ENCODE assay signal across 18 cellular contexts in the genomic region with DNA sequence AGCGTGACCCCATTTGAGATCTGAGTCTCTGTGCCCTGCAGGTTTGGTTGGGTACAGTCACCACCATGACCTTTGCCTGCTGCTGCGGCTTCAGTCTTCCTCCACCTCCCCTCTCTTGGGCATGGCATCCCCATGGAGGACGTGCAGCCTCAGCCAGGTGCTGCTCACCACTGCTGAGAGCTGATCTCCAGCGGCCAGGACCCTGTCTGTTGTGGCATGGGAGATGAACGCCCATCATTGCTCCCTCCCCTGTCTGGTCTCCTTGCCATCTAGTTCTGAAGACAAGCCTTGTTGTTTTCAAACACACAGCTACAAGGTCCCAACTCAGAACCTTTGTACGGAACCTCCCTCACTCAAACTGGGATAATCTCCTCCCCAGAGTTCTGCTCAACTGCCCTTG. TPM values are rescaled to one million over a fixed set of nuclear protein-coding genes. Genes with fewer than 3 reads are reported as not detected.
DNase-seq lines count a peak whose midpoint lies in the region; ATAC-seq and TF ChIP-seq lines count a peak whose summit lies in the region.
"Had no signal": no experiment of that assay in that cellular context is flagged by ENCODE, and none has a peak within 500 bp of the region (broad histone marks: within the 10 kb centered on the region; RNA-seq: fewer than 3 reads in every experiment).

No MANE protein-coding gene starts in this region.

- no peak overlapping the region for H3K4me2 ChIP-seq in SK-N-SH
- H3K4me2 ChIP-seq: BLaER1 treated with 17β-estradiol and CSF1 and Interleukin-3, amounts not matched to agents 10 nM and 100 nM had no signal

- TF ChIP-seq CTCF in SK-N-SH (IDR thresholded peaks at IDR 0.05) (no peak), natural killer cell (IDR thresholded peaks at IDR 0.05) (no peak), osteocyte (IDR thresholded peaks at IDR 0.05) (no peak)

- ATAC-seq in SK-N-SH treated with all-trans-retinoic acid at 6 μM for 48 hours (no peak), natural killer cell (no peak), GM19395 (IDR thresholded peaks at IDR 0.05; ENCODE audit: unreplicated experiment) (no peak)
- no peak for ATAC-seq in natural killer cell treated with Interleukin-12 subunit alpha and Interleukin-12 subunit beta and Interleukin-15 and Interleukin-18, amount 100 ng/mL, for 72 hours
- ATAC-seq: HCT116 had no signal

- H4K20me1 ChIP-seq in SK-N-SH (ENCODE audit: insufficient read depth): no peaks in the 10 kb centered on the region
- H4K20me1 ChIP-seq: BLaER1 treated with 17β-estradiol and CSF1 and Interleukin-3, amounts not matched to agents 10 nM and 100 nM had no signal

- H3K4me1 Mint-ChIP-seq in natural killer cell (no peaks in the 10 kb centered on the region), osteocyte (ENCODE audit: unreplicated experiment) (peaks cover 42% of the 10 kb centered on the region)
- no peaks in the 10 kb centered on the region for H3K4me1 Mint-ChIP-seq in natural killer cell treated with Interleukin-12 subunit alpha and Interleukin-12 subunit beta and Interleukin-15 and Interleukin-18, amount 100 ng/mL, for 72 hours (ENCODE audit: low read depth in 2 of 2)

- no peak overlapping the region for H2AFZ ChIP-seq in SK-N-SH (ENCODE audit: low read depth)

- no peak overlapping the region for H3K4me3 ChIP-seq in SK-N-SH (ENCODE audit: low read depth in 2 of 2, low read length in 1 of 2)
- H3K4me3 ChIP-seq: BLaER1 treated with 17β-estradiol and CSF1 and Interleukin-3, amounts not matched to agents 10 nM and 100 nM had no signal

- peaks cover 26% of the 10 kb centered on the region for H3F3A ChIP-seq in SK-N-SH (replicated peaks; ENCODE audit: insufficient read depth)

- WGBS in SK-N-SH (ENCODE audit: low lambda C conversion rate): 86% methylated on average over 6 of the region's 6 CpGs

- H3K27me3 Mint-ChIP-seq in natural killer cell (ENCODE audit: low read depth in 2 of 2) (peaks cover 24 to 54% of the 10 kb centered on the region in 2 donors), osteocyte (ENCODE audit: unreplicated experiment) (no peaks in the 10 kb centered on the region)
- peaks cover 32 to 44% of the 10 kb centered on the region in 2 donors for H3K27me3 Mint-ChIP-seq in natural killer cell treated with Interleukin-12 subunit alpha and Interleukin-12 subunit beta and Interleukin-15 and Interleukin-18, amount 100 ng/mL, for 72 hours

- no peak overlapping the region for H3K27ac ChIP-seq in SK-N-SH (ENCODE audit: low read depth in 2 of 2, low read length in 1 of 2)
- H3K27ac ChIP-seq: 22Rv1; BLaER1 treated with 17β-estradiol and CSF1 and Interleukin-3, amounts not matched to agents 10 nM and 100 nM; HL-60 had no signal

- no peaks in the 10 kb centered on the region for H3K79me2 ChIP-seq in SK-N-SH (ENCODE audit: insufficient read depth)

- H3K36me3 ChIP-seq in SK-N-SH (replicated peaks in 1 of 2; ENCODE audit: control insufficient read depth in 1 of 2, insufficient read depth in 2 of 2, low read length in 1 of 2): no peaks in the 10 kb centered on the region
- H3K36me3 ChIP-seq: BLaER1 treated with 17β-estradiol and CSF1 and Interleukin-3, amounts not matched to agents 10 nM and 100 nM had no signal

- H3K27ac Mint-ChIP-seq in natural killer cell (no peak overlapping the region), osteocyte (ENCODE audit: unreplicated experiment) (no peak overlapping the region)
- H3K27ac Mint-ChIP-seq in natural killer cell treated with Interleukin-12 subunit alpha and Interleukin-12 subunit beta and Interleukin-15 and Interleukin-18, amount 100 ng/mL, for 72 hours: no peak overlapping the region
- H3K27ac Mint-ChIP-seq: CD8-positive, alpha-beta memory T cell had no signal

- TF ChIP-seq EP300 in SK-N-SH (IDR thresholded peaks at IDR 0.05; ENCODE audit: borderline replicate concordance in 1 of 2, low read depth in 1 of 2, low read length in 1 of 2): no peak

- peaks cover 33 to 37% of the 10 kb centered on the region in 2 experiments for H3K4me1 ChIP-seq in SK-N-SH (ENCODE audit: control insufficient read depth in 1 of 2, insufficient read depth in 2 of 2, low read depth in 1 of 2, low read length in 1 of 2)

- no peak overlapping the region for H3K9ac ChIP-seq in SK-N-SH
- H3K9ac ChIP-seq: BLaER1 treated with 17β-estradiol and CSF1 and Interleukin-3, amounts not matched to agents 10 nM and 100 nM had no signal

- intact Hi-C loops in natural killer cell (cut with micrococcal nuclease): no loop called here

- no peaks in the 10 kb centered on the region for H3K9me3 Mint-ChIP-seq in natural killer cell
- H3K9me3 Mint-ChIP-seq in natural killer cell treated with Interleukin-12 subunit alpha and Interleukin-12 subunit beta and Interleukin-15 and Interleukin-18, amount 100 ng/mL, for 72 hours: no peaks in the 10 kb centered on the region
- no peaks in the 10 kb centered on the region for H3K9me3 Mint-ChIP-seq in osteocyte (ENCODE audit: unreplicated experiment)
- H3K9me3 Mint-ChIP-seq: CD8-positive, alpha-beta memory T cell had no signal

- CTCF ChIA-PET in SK-N-SH (lab: Yijun Ruan, JAX): interaction anchor here (1.0 to 9.6 kb wide), 5 partner anchors 10 to 121 kb away, joined by 3 to 99 read pairs (median 20); no protein-coding TSS in a partner anchor

- DNase-seq in SK-N-SH (peak; percentile 7), natural killer cell (peak; percentile 4), osteocyte (ENCODE audit: extremely low spot score, unreplicated experiment) (peak; percentile 54), SHP77 treated with DMSO at 0.1 percent for 48 hours (lab: John Stamatoyannopoulos, UW) (no peak), medulla oblongata (ENCODE audit: extremely low spot score) (no peak)
- no peak for DNase-seq in natural killer cell treated with Interleukin-12 subunit alpha and Interleukin-12 subunit beta and Interleukin-15 and Interleukin-18, amount 100 ng/mL, for 72 hours (ENCODE audit: low spot score)
- DNase-seq: CD8-positive, alpha-beta memory T cell; DMS79 treated with DMSO at 0.1 percent for 48 hours; NCI-H187; NCI-H69; OCI-M1 had no signal

- H3K36me3 Mint-ChIP-seq in natural killer cell (no peaks in the 10 kb centered on the region), osteocyte (ENCODE audit: unreplicated experiment) (no peaks in the 10 kb centered on the region)
- H3K36me3 Mint-ChIP-seq in natural killer cell treated with Interleukin-12 subunit alpha and Interleukin-12 subunit beta and Interleukin-15 and Interleukin-18, amount 100 ng/mL, for 72 hours: no peaks in the 10 kb centered on the region
- H3K36me3 Mint-ChIP-seq: CD8-positive, alpha-beta memory T cell had no signal

- H3K9me2 ChIP-seq in SK-N-SH: no peaks in the 10 kb centered on the region

- POLR2A ChIA-PET in SK-N-SH (lab: Yijun Ruan, JAX): no interaction called here

- H3K4me3 Mint-ChIP-seq in natural killer cell: no peak overlapping the region
- H3K4me3 Mint-ChIP-seq in natural killer cell treated with Interleukin-12 subunit alpha and Interleukin-12 subunit beta and Interleukin-15 and Interleukin-18, amount 100 ng/mL, for 72 hours: no peak overlapping the region
- no peak overlapping the region for H3K4me3 Mint-ChIP-seq in osteocyte (ENCODE audit: unreplicated experiment)
- H3K4me3 Mint-ChIP-seq: CD8-positive, alpha-beta memory T cell had no signal

- no peaks in the 10 kb centered on the region for H3K27me3 ChIP-seq in SK-N-SH (ENCODE audit: insufficient read depth)

- H3K9me3 ChIP-seq in SK-N-SH: no peaks in the 10 kb centered on the region
- H3K9me3 ChIP-seq: BLaER1 treated with 17β-estradiol and CSF1 and Interleukin-3, amounts not matched to agents 10 nM and 100 nM had no signal

- TF ChIP-seq RAD21 in SK-N-SH (IDR thresholded peaks at IDR 0.05; ENCODE audit: low read length): no peak

TF ChIP-seq in SK-N-SH, 30 proteins besides CTCF, POLR2A, EP300 and RAD21 (continues in another document):
- TF ChIP-seq MEF2A (IDR thresholded peaks at IDR 0.05; ENCODE audit: borderline replicate concordance, low read depth) (no peak), RFX5 (IDR thresholded peaks at IDR 0.05; ENCODE audit: low read length) (no peak), FOXM1 (IDR thresholded peaks at IDR 0.05; ENCODE audit: low read depth) (no peak), MXI1 (IDR thresholded peaks at IDR 0.05; ENCODE audit: low read depth, low read length) (no peak), TCF12 (IDR thresholded peaks at IDR 0.05) (no peak), YY1 (IDR thresholded peaks at IDR 0.05; ENCODE audit: low read depth) (no peak)
- TF ChIP-seq, protein P1, sequence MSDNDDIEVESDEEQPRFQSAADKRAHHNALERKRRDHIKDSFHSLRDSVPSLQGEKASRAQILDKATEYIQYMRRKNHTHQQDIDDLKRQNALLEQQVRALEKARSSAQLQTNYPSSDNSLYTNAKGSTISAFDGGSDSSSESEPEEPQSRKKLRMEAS (IDR thresholded peaks at IDR 0.05; ENCODE audit: low read depth): no peak

TF ChIP-seq in SK-N-SH treated with all-trans-retinoic acid at 6 μM for 48 hours, 23 proteins besides CTCF, POLR2A, EP300 and RAD21 (continues in another document):
- no peak for TF ChIP-seq OSR1 (CRISPR knock-in tag; IDR thresholded peaks at IDR 0.05)
- no peak for TF ChIP-seq GLIS3 (CRISPR knock-in tag; IDR thresholded peaks at IDR 0.05)
- no peak for TF ChIP-seq ZFP30 (CRISPR knock-in tag; IDR thresholded peaks at IDR 0.05)
- TF ChIP-seq ISL1 (CRISPR knock-in tag; IDR thresholded peaks at IDR 0.05): no peak
- TF ChIP-seq, protein P2, sequence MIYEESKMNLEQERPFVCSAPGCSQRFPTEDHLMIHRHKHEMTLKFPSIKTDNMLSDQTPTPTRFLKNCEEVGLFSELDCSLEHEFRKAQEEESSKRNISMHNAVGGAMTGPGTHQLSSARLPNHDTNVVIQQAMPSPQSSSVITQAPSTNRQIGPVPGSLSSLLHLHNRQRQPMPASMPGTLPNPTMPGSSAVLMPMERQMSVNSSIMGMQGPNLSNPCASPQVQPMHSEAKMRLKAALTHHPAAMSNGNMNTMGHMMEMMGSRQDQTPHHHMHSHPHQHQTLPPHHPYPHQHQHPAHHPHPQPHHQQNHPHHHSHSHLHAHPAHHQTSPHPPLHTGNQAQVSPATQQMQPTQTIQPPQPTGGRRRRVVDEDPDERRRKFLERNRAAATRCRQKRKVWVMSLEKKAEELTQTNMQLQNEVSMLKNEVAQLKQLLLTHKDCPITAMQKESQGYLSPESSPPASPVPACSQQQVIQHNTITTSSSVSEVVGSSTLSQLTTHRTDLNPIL (CRISPR knock-in tag; IDR thresholded peaks at IDR 0.05; ENCODE audit: low read depth): no peak
- TF ChIP-seq ESRRG (CRISPR knock-in tag; IDR thresholded peaks at IDR 0.05): no peak

RNA-seq across cellular contexts. Expression of gene PKP1, which starts 19.2 kb away (rescaled TPM):
- polyA plus RNA-seq in SK-N-SH (2012; rRNA removed): not detected in 2 replicates
- polyA plus RNA-seq in SK-N-SH (2012; cell fraction: cytosol; rRNA removed): not detected in 2 replicates
- not detected in 2 replicates for polyA plus RNA-seq in SK-N-SH (2012; cell fraction: nucleus; rRNA removed)
- total RNA-seq in natural killer cell (not detected), osteocyte (not detected in 2 replicates)
- total RNA-seq in natural killer cell treated with Interleukin-12 subunit alpha and Interleukin-12 subunit beta and Interleukin-15 and Interleukin-18, amount 100 ng/mL, for 72 hours: not detected
- total RNA-seq: CD8-positive, alpha-beta memory T cell; G401 had no signal
- polyA plus RNA-seq: CD8-positive, alpha-beta memory T cell had no signal

Comparison
In these comparisons a context has a peak if more than half of its experiments do, and no peak if none do; other contexts are left out.
1. DNase-seq: peak in SK-N-SH (single experiment), natural killer cell (single experiment) and osteocyte (single experiment); none in natural killer cell treated with Interleukin-12 subunit alpha and Interleukin-12 subunit beta and Interleukin-15 and Interleukin-18, amount 100 ng/mL, for 72 hours (single experiment), SHP77 treated with DMSO at 0.1 percent for 48 hours (single experiment) and medulla oblongata (single experiment).